Comparison of ENCODE assay signal across 8 cellular contexts in the genomic region with DNA sequence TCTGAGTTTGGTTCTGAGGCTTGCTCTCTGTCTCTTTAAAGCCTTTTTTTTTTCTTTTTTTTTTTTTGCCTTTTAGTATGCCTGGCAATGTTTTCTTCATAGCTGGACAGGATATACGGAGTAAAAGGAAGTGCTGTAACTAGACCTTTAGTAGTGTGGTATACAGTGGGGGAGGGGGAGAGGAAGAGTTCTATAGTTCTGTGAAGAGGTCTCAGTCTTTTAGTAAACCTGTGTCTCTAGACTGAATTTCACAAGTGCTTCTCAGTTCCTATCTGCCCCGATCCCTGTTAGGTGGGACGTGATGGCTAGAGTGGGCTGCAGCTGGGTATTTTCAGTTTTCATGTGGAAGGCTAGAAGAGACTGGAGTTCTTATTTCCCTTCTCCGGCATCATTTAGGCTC. TPM values are rescaled to one million over a fixed set of nuclear protein-coding genes. Genes with fewer than 3 reads are reported as not detected.
DNase-seq lines count a peak whose midpoint lies in the region; TF ChIP-seq lines count a peak whose summit lies in the region.

No MANE protein-coding gene starts in this region.

- no peaks in the 10 kb centered on the region for H3K9me2 ChIP-seq in OCI-LY7 (ENCODE audit: insufficient read depth, low read length)

- H3K27me3 ChIP-seq in esophagus muscularis mucosa (no peaks in the 10 kb centered on the region), ovary (no peaks in the 10 kb centered on the region)

- TF ChIP-seq EP300 in esophagus muscularis mucosa (IDR thresholded peaks at IDR 0.05) = no peak
- no peak for TF ChIP-seq EP300 in ovary (IDR thresholded peaks at IDR 0.05)

- TF ChIP-seq CTCF in OCI-LY7 (conservative IDR thresholded peaks at IDR 0.05; ENCODE audit: low read length) (no peak), esophagus muscularis mucosa (IDR thresholded peaks at IDR 0.05) (no peak), ovary (IDR thresholded peaks at IDR 0.05) (no peak)

- BruUV-seq in OCI-LY7 (replicated peaks; lab: Mats Ljungman, UMichigan) = no TSS peak

- H3K36me3 ChIP-seq in OCI-LY7 (ENCODE audit: insufficient read depth, low read length) = no peaks in the 10 kb centered on the region
- H3K36me3 ChIP-seq in esophagus muscularis mucosa = no peaks in the 10 kb centered on the region
- H3K36me3 ChIP-seq in ovary = no peaks in the 10 kb centered on the region

- peak overlapping the region; percentile 93 for H2AFZ ChIP-seq in OCI-LY7 (ENCODE audit: low read length)

- H4K20me1 ChIP-seq in OCI-LY7 (ENCODE audit: insufficient read depth, low read length) = no peaks in the 10 kb centered on the region

- 16% methylated on average over 4 of the region's 4 CpGs for WGBS in esophagus muscularis mucosa
- WGBS in ovary, 3 donors = 13 to 30% (median 24%) methylated on average over 4 of the region's 4 CpGs

- peak; percentile 93 for DNase-seq in ELR (ENCODE audit: low read depth)
- DNase-seq in OCI-LY7 (ENCODE audit: low spot score) = peak; percentile 83
- DNase-seq in esophagus muscularis mucosa (ENCODE audit: extremely low spot score) = no peak
- peak; percentile 89 for DNase-seq in pulmonary artery endothelial cell (ENCODE audit: low read depth, low spot score)
- no peak for DNase-seq in ovary
- no peak for DNase-seq in NCI-H1417 (lab: John Stamatoyannopoulos, UW)
- DNase-seq in ecto neural progenitor cell (ENCODE audit: low spot score) = no peak
- no peak for DNase-seq in NCI-H187 (lab: John Stamatoyannopoulos, UW)

- peak overlapping the region; percentile 12 for H3K4me3 ChIP-seq in OCI-LY7 (ENCODE audit: low read depth, low read length, poor library complexity, severe bottlenecking)
- H3K4me3 ChIP-seq in esophagus muscularis mucosa = no peak overlapping the region
- H3K4me3 ChIP-seq in ovary = no peak overlapping the region

- intact Hi-C loops in OCI-LY7 (cut with micrococcal nuclease; ENCODE audit: unreplicated experiment) = loop anchor here (2.0 kb wide), 1 partner anchor 47 kb away; a partner anchor contains a TSS
- intact Hi-C loops in esophagus muscularis mucosa (cut with DNase I) = no loop called here
- intact Hi-C loops in ovary (cut with DNase I) = no loop called here

- H3K4me1 ChIP-seq in OCI-LY7 (ENCODE audit: insufficient read depth, low read length, poor library complexity, severe bottlenecking) (peaks cover 36% of the 10 kb centered on the region), esophagus muscularis mucosa (peaks cover 0 to 15% (median 4%) of the 10 kb centered on the region in 4 donors), ovary (ENCODE audit: insufficient read depth) (no peaks in the 10 kb centered on the region)

- TF ChIP-seq POLR2A in esophagus muscularis mucosa (IDR thresholded peaks at IDR 0.05; ENCODE audit: low read depth) (no peak), ovary (IDR thresholded peaks at IDR 0.05) (no peak)

- CTCF ChIA-PET in OCI-LY7 (lab: Charles Lee; ENCODE audit: unreplicated experiment) = no interaction called here

- H3K27ac ChIP-seq in OCI-LY7 (ENCODE audit: low read depth, low read length, poor library complexity, severe bottlenecking) (peak overlapping the region; percentile 43), esophagus muscularis mucosa (replicated peaks in 1 of 4) (peak overlapping the region in 3 of 4 donors; percentile 31 to 64 (median 50)), ovary (no peak overlapping the region)

- peak overlapping the region; percentile 50 for H3K4me2 ChIP-seq in OCI-LY7 (ENCODE audit: low read length)

- H3K9me3 ChIP-seq in OCI-LY7 (ENCODE audit: low read length) (no peaks in the 10 kb centered on the region), esophagus muscularis mucosa (no peaks in the 10 kb centered on the region), ovary (no peaks in the 10 kb centered on the region)

- H3K79me2 ChIP-seq in OCI-LY7 (ENCODE audit: insufficient read depth, low read depth, low read length) = no peaks in the 10 kb centered on the region

- POLR2A ChIA-PET in OCI-LY7 (lab: Charles Lee) = interaction anchor here (0.6 kb wide), 3 partner anchors 83 to 549 kb away, joined by 3 to 4 read pairs (median 3); no protein-coding TSS in a partner anchor

RNA-seq across cellular contexts. Expression of a gene that starts 3.1 kb away (rescaled TPM):
- 0.38 and 0.85 TPM in 2 replicates for total RNA-seq in OCI-LY7 (2014; rRNA removed; shearing (Covaris generic))
- total RNA-seq in OCI-LY7 (2022) = 0.59 and 1.2 TPM in 2 replicates
- 1 to 10 TPM in 1 of 4 donors, under 1 TPM in 3; 0.32 to 2.9 (median 0.42) TPM for total RNA-seq in esophagus muscularis mucosa
- total RNA-seq in pulmonary artery endothelial cell = 0.66 and 0.99 TPM in 2 replicates
- 1 to 10 TPM in 4 of 7 donors, under 1 TPM in 3; 0.38 to 1.8 (median 1.1) TPM for total RNA-seq in ovary
- polyA plus RNA-seq in ovary = under 1 TPM; 0.22 to 0.63 TPM

RNA-seq across cellular contexts. Expression of a gene that starts 47.3 kb away (rescaled TPM):
- 29.9 and 37.1 TPM in 2 replicates for total RNA-seq in OCI-LY7 (2014; rRNA removed; shearing (Covaris generic))
- total RNA-seq in OCI-LY7 (2022) (41.6 and 42.9 TPM in 2 replicates), esophagus muscularis mucosa (10 to 100 TPM; 17.6 to 28.7 (median 24.1) TPM), pulmonary artery endothelial cell (28.6 and 41.9 TPM in 2 replicates), ovary (10 to 100 TPM; 12.4 to 15.0 (median 13.9) TPM)
- polyA plus RNA-seq in ovary = 10 to 100 TPM; 16.4 to 20.6 TPM

RNA-seq across cellular contexts. Expression of a gene that starts 47.4 kb away (rescaled TPM):
- 18.5 and 19.6 TPM in 2 replicates for total RNA-seq in OCI-LY7 (2014; rRNA removed; shearing (Covaris generic))
- total RNA-seq in OCI-LY7 (2022) = 50.3 and 55.2 TPM in 2 replicates
- total RNA-seq in esophagus muscularis mucosa = 10 to 100 TPM; 21.0 to 30.5 (median 24.1) TPM
- total RNA-seq in pulmonary artery endothelial cell = 40.4 and 52.1 TPM in 2 replicates
- total RNA-seq in ovary = 10 to 100 TPM; 25.2 to 39.7 (median 36.5) TPM
- polyA plus RNA-seq in ovary = 10 to 100 TPM; 19.1 to 40.6 TPM

Comparison
In these comparisons a context has a peak if more than half of its experiments do, and no peak if none do; other contexts are left out.
1. DNase-seq: peak in ELR (single experiment), OCI-LY7 (single experiment) and pulmonary artery endothelial cell (single experiment); none in esophagus muscularis mucosa (single experiment), ovary (0 of 5), NCI-H1417 (0 of 3), ecto neural progenitor cell (single experiment) and NCI-H187 (0 of 2).
2. H3K27ac ChIP-seq: peak in OCI-LY7 (single experiment) and esophagus muscularis mucosa (3 of 4); none in ovary (0 of 2).